In the genomic region with DNA sequence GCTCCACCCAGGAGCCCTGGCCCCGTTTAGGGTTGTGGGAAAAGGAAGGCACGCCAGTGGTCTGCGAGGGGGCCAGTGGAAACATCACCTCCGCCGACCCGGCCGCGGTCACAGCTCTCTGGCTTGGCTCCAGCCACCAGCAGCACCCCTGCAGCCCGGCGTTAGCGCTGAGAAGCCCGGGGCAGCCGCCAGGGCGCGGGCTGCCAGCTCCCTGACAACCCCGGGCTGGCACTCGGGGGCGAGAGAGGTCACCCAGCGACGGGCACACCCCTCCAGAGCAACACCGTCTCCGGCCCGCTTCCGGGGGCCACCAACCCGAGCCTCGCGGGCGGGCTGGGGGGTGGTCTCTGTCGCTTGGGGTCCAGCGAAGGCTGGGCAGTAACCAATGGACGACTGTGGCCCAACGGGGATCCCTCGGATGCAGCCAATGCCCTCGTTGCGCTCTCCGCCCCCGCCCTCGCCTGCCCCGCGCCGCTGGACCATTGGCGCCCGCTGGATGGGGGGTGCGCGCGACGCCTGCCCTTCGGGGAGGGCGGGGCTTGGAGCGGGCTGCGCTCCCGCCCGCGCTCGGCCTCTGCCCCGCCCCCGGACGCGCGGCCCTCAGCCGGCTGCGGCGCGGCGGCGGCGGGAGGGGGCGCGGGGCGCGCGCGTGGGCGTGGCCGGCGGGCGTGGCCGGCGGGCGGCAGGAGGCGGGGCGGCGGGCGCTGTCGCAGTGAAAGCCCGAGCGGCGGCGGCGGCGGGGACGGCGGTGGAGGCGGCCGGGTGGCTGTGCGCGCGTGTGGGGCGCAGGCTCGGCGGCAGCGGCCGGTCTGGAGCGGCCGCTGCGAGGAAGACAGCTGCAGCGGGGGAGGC, we compare ENCODE assay signal across 8 cellular contexts. TPM values are rescaled to one million over a fixed set of nuclear protein-coding genes. Genes with fewer than 3 reads are reported as not detected.
DNase-seq lines count a peak whose midpoint lies in the region; ATAC-seq lines count a peak whose summit lies in the region.

A gene (plus strand): TSS at position 712 of the 852 bp plus-strand sequence. CDS start 1,007 bp downstream, outside the sequence.

- H3K27ac Mint-ChIP-seq in natural killer cell treated with Interleukin-12 subunit alpha and Interleukin-12 subunit beta and Interleukin-15 and Interleukin-18, amount 100 ng/mL, for 72 hours = peak within 1 kb of the TSS in 1 of 2 donors; percentile 5
- H3K27ac Mint-ChIP-seq in stimulated activated naive CD8-positive, alpha-beta T cell treated with anti-CD3 and anti-CD28 coated beads, Interleukin-15, Interleukin-2, amounts not matched to agents 100 ng/mL and 50 ng/mL, for 24 hours = peak within 1 kb of the TSS; percentile 19

- peak; percentile 55 for ATAC-seq in GM21515 (IDR thresholded peaks at IDR 0.05; ENCODE audit: unreplicated experiment)
- ATAC-seq in natural killer cell treated with Interleukin-12 subunit alpha and Interleukin-12 subunit beta and Interleukin-15 and Interleukin-18, amount 100 ng/mL, for 72 hours = peak; percentile 94 to 96

- in situ Hi-C loops in KBM-7 (cut with MboI; ENCODE audit: low pct_unique_long_range_greater_than_20kb, low sequenced_read_pairs) = no loop called here

- H3K4me1 Mint-ChIP-seq in natural killer cell treated with Interleukin-12 subunit alpha and Interleukin-12 subunit beta and Interleukin-15 and Interleukin-18, amount 100 ng/mL, for 72 hours (ENCODE audit: low read depth in 2 of 2) = peaks cover 45 to 51% of the 10 kb centered on the region in 2 donors
- peaks cover 53% of the 10 kb centered on the region for H3K4me1 Mint-ChIP-seq in stimulated activated naive CD8-positive, alpha-beta T cell treated with anti-CD3 and anti-CD28 coated beads, Interleukin-15, Interleukin-2, amounts not matched to agents 100 ng/mL and 50 ng/mL, for 24 hours (ENCODE audit: low read depth)

- H3K9me3 Mint-ChIP-seq in natural killer cell treated with Interleukin-12 subunit alpha and Interleukin-12 subunit beta and Interleukin-15 and Interleukin-18, amount 100 ng/mL, for 72 hours = no peaks in the 10 kb centered on the region
- H3K9me3 Mint-ChIP-seq in stimulated activated naive CD8-positive, alpha-beta T cell treated with anti-CD3 and anti-CD28 coated beads, Interleukin-15, Interleukin-2, amounts not matched to agents 100 ng/mL and 50 ng/mL, for 24 hours = no peaks in the 10 kb centered on the region

- DNase-seq in D341Med (ENCODE audit: low spot score) (peak; percentile 97), KBM-7 (peak; percentile 66), RPMI8226 (peak; percentile 94), fibroblast of the conjunctiva (ENCODE audit: low read depth) (peak; percentile 57)
- peak; percentile 83 for DNase-seq in activated effector memory CD4-positive, alpha-beta T cell treated with Interleukin-2 at 50 U/mL for 16 hours
- peak; percentile 91 for DNase-seq in natural killer cell treated with Interleukin-12 subunit alpha and Interleukin-12 subunit beta and Interleukin-15 and Interleukin-18, amount 100 ng/mL, for 72 hours (ENCODE audit: low spot score)

- H3K36me3 Mint-ChIP-seq in natural killer cell treated with Interleukin-12 subunit alpha and Interleukin-12 subunit beta and Interleukin-15 and Interleukin-18, amount 100 ng/mL, for 72 hours = no peaks in the 10 kb centered on the region
- no peaks in the 10 kb centered on the region for H3K36me3 Mint-ChIP-seq in stimulated activated naive CD8-positive, alpha-beta T cell treated with anti-CD3 and anti-CD28 coated beads, Interleukin-15, Interleukin-2, amounts not matched to agents 100 ng/mL and 50 ng/mL, for 24 hours (ENCODE audit: low read depth)

- peak within 1 kb of the TSS; percentile 75 for H3K4me3 Mint-ChIP-seq in natural killer cell treated with Interleukin-12 subunit alpha and Interleukin-12 subunit beta and Interleukin-15 and Interleukin-18, amount 100 ng/mL, for 72 hours
- H3K4me3 Mint-ChIP-seq in stimulated activated naive CD8-positive, alpha-beta T cell treated with anti-CD3 and anti-CD28 coated beads, Interleukin-15, Interleukin-2, amounts not matched to agents 100 ng/mL and 50 ng/mL, for 24 hours = peak within 1 kb of the TSS; percentile 64

- H3K27me3 Mint-ChIP-seq in natural killer cell treated with Interleukin-12 subunit alpha and Interleukin-12 subunit beta and Interleukin-15 and Interleukin-18, amount 100 ng/mL, for 72 hours = peaks cover 18 to 33% of the 10 kb centered on the region in 2 donors
- H3K27me3 Mint-ChIP-seq in stimulated activated naive CD8-positive, alpha-beta T cell treated with anti-CD3 and anti-CD28 coated beads, Interleukin-15, Interleukin-2, amounts not matched to agents 100 ng/mL and 50 ng/mL, for 24 hours = peaks cover 61% of the 10 kb centered on the region

RNA-seq across cellular contexts. Expression of the gene that starts here (rescaled TPM):
- total RNA-seq in natural killer cell treated with Interleukin-12 subunit alpha and Interleukin-12 subunit beta and Interleukin-15 and Interleukin-18, amount 100 ng/mL, for 72 hours = 1 to 10 TPM in 1 of 2 donors, under 1 TPM in 1; 0.88 to 2.5 TPM

Comparison
In these comparisons a context has a peak if more than half of its experiments do, and no peak if none do; other contexts are left out.
1. Peak in every context shown above with its lines: DNase-seq and ATAC-seq.